32 cellular contexts compared by ENCODE assay signal in the genomic region with DNA sequence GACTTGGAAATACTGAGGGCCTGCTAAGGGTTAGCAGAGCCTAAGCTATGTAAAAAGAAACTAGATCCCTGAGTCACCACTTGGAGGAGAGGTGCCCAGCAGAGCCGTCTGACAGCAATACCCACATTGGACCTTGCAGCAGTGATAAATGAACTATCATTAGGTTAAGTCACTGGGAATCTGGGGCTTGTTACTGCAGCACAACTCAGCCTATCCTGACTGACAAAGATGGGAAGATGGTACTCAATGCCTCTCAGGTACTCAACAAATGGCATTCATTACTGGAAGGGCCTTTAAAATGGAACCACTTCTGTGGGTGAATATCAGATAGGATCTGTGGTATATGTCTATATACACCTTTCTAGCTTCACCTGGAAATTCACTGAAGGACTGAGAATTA.
"Had no signal": no experiment of that assay in that cellular context is flagged by ENCODE, and none has a peak within 500 bp of the region (broad histone marks: within the 10 kb centered on the region; RNA-seq: fewer than 3 reads in every experiment).

No MANE protein-coding gene starts in this region.

- H3K4me1 ChIP-seq: ascending aorta, gastrocnemius medialis had no signal

- H3K36me3 Mint-ChIP-seq: activated CD4-positive, alpha-beta memory T cell treated with anti-CD3 and anti-CD28 coated beads for 36 hours; brain had no signal

- H3K27ac Mint-ChIP-seq: activated B cell treated with CpG ODN at 0.5 μM for 24 hours; activated CD4-positive, alpha-beta memory T cell treated with anti-CD3 and anti-CD28 coated beads for 36 hours; activated CD8-positive, alpha-beta memory T cell treated with anti-CD3 and anti-CD28 coated beads, Interleukin-2, amount 10 ng/mL, durations not matched to agents 7 days and 5 days; activated CD8-positive, alpha-beta T cell treated with anti-CD3 and anti-CD28 coated beads, Interleukin-2, amount 10 ng/mL, durations not matched to agents 7 days and 5 days; activated naive CD4-positive, alpha-beta T cell treated with anti-CD3 and anti-CD28 coated beads for 36 hours; activated naive CD4-positive, alpha-beta T cell treated with anti-CD3 and anti-CD28 coated beads, Interleukin-2, amount 50 U/mL, for 72 hours; activated naive CD8-positive, alpha-beta T cell treated with anti-CD3 and anti-CD28 coated beads, Interleukin-2, amount 10 ng/mL, durations not matched to agents 7 days and 5 days; activated T-helper 1 cell treated with anti-CD3 and anti-CD28 coated beads, Interleukin-12 subunit alpha, Interleukin-12 subunit beta, Interleukin-2, Interleukin-4 antibody, amounts not matched to agents 30 ng/mL and 10 ng/mL and 1 ng/mL, durations not matched to agents 14 hours and 24 hours and 36 hours; activated T-helper 2 cell treated with anti-CD3 and anti-CD28 coated beads, Interferon-gamma antibody, Interleukin-2, Interleukin-4, amounts not matched to agents 10 μg/mL and 5 μg/mL and 100 μg/mL, durations not matched to agents 14 hours and 24 hours and 36 hours; brain; effector memory CD8-positive, alpha-beta T cell; T-helper 17 cell; T-helper 2 cell treated with Interferon-gamma antibody and Interleukin-4, amounts not matched to agents 5 μg/mL and 100 μg/mL, for 36 hours had no signal

- H3K27me3 ChIP-seq: ascending aorta, breast epithelium had no signal

- H3K27me3 Mint-ChIP-seq: activated B cell treated with CpG ODN at 0.5 μM for 24 hours; activated CD4-positive, alpha-beta memory T cell treated with anti-CD3 and anti-CD28 coated beads for 36 hours; central memory CD8-positive, alpha-beta T cell; T-helper 17 cell had no signal

- DNase-seq: activated B cell treated with CpG ODN at 0.5 μM for 24 hours; activated CD4-positive, alpha-beta memory T cell treated with anti-CD3 and anti-CD28 coated beads for 36 hours; activated CD4-positive, alpha-beta T cell treated with anti-CD3 and anti-CD28 coated beads for 48 hours; activated CD8-positive, alpha-beta memory T cell treated with anti-CD3 and anti-CD28 coated beads, Interleukin-2, amount 10 ng/mL, durations not matched to agents 7 days and 5 days; activated CD8-positive, alpha-beta memory T cell treated with anti-CD3 and anti-CD28 coated beads, Interleukin-2, amount 50 U/mL, for 4 hours; activated CD8-positive, alpha-beta T cell treated with anti-CD3 and anti-CD28 coated beads, Interleukin-2, amount 10 ng/mL, durations not matched to agents 7 days and 5 days; activated effector memory CD4-positive, alpha-beta T cell treated with anti-CD3 and anti-CD28 coated beads, Interleukin-2, amount 50 U/mL, for 16 hours; activated naive CD4-positive, alpha-beta T cell treated with anti-CD3 and anti-CD28 coated beads for 36 hours; activated naive CD8-positive, alpha-beta T cell treated with anti-CD3 and anti-CD28 coated beads, Interleukin-2, amount 10 ng/mL, durations not matched to agents 7 days and 5 days; activated T-cell treated with anti-CD3 and anti-CD28 coated beads, Interleukin-2, amount 50 U/mL, for 1 hour; activated T-cell treated with anti-CD3 and anti-CD28 coated beads, Interleukin-2, amount 50 U/mL, for 48 hours; dermis blood vessel endothelial cell; effector CD4-positive, alpha-beta T cell; effector memory CD8-positive, alpha-beta T cell; gastrocnemius medialis; heart right ventricle; T-helper 1 cell; T-helper 17 cell; T1000; WERI-Rb-1 had no signal

- ATAC-seq: activated CD4-positive, CD25-positive, alpha-beta regulatory T cell treated with anti-CD3 and anti-CD28 coated beads, Interleukin-2, amount 50 U/mL, for 24 hours; activated CD8-positive, alpha-beta memory T cell treated with anti-CD3 and anti-CD28 coated beads, Interleukin-2, amount 10 ng/mL, durations not matched to agents 7 days and 5 days; activated CD8-positive, alpha-beta T cell treated with anti-CD3 and anti-CD28 coated beads, Interleukin-2, amount 10 ng/mL, durations not matched to agents 7 days and 5 days; activated naive CD4-positive, alpha-beta T cell treated with anti-CD3 and anti-CD28 coated beads, Interleukin-2, amount 50 U/mL, for 72 hours; effector memory CD8-positive, alpha-beta T cell; gastrocnemius medialis; heart right ventricle; T-helper 17 cell had no signal

- H3K27ac ChIP-seq: ascending aorta, breast epithelium, coronary artery, esophagus muscularis mucosa, foreskin keratinocyte, gastrocnemius medialis, heart right ventricle, WERI-Rb-1 had no signal

- H3K9me3 ChIP-seq: breast epithelium, gastrocnemius medialis had no signal

- H3K4me3 ChIP-seq: ascending aorta, breast epithelium, coronary artery, esophagus muscularis mucosa, gastrocnemius medialis, heart right ventricle had no signal

- H3K9me3 Mint-ChIP-seq: activated naive CD4-positive, alpha-beta T cell treated with anti-CD3 and anti-CD28 coated beads for 36 hours; central memory CD8-positive, alpha-beta T cell had no signal

- H3K36me3 ChIP-seq: ascending aorta, breast epithelium, esophagus muscularis mucosa, gastrocnemius medialis, heart right ventricle, WERI-Rb-1 had no signal

- H3K4me3 Mint-ChIP-seq: activated B cell treated with CpG ODN at 0.5 μM for 24 hours; activated CD4-positive, alpha-beta memory T cell treated with anti-CD3 and anti-CD28 coated beads for 36 hours; activated CD8-positive, alpha-beta memory T cell treated with anti-CD3 and anti-CD28 coated beads, Interleukin-2, amount 10 ng/mL, durations not matched to agents 7 days and 5 days; activated CD8-positive, alpha-beta T cell treated with anti-CD3 and anti-CD28 coated beads, Interleukin-2, amount 10 ng/mL, durations not matched to agents 7 days and 5 days; activated naive CD4-positive, alpha-beta T cell treated with anti-CD3 and anti-CD28 coated beads for 36 hours; activated naive CD8-positive, alpha-beta T cell treated with anti-CD3 and anti-CD28 coated beads, Interleukin-2, amount 10 ng/mL, durations not matched to agents 7 days and 5 days; activated T-helper 1 cell treated with anti-CD3 and anti-CD28 coated beads, Interleukin-12 subunit alpha, Interleukin-12 subunit beta, Interleukin-2, Interleukin-4 antibody, amounts not matched to agents 30 ng/mL and 10 ng/mL and 1 ng/mL, durations not matched to agents 14 hours and 24 hours and 36 hours; brain; central memory CD8-positive, alpha-beta T cell; effector memory CD8-positive, alpha-beta T cell; T-helper 17 cell; T-helper 2 cell treated with Interferon-gamma antibody and Interleukin-4, amounts not matched to agents 5 μg/mL and 100 μg/mL, for 36 hours had no signal
